Comparison of ENCODE assay signal across 8 cellular contexts in genomic region chr22:50473088-50473487, GRCh38.
DNase-seq lines count a peak whose midpoint lies in the region; TF ChIP-seq lines count a peak whose summit lies in the region.

No MANE protein-coding gene starts in this region.

- H3K27me3 ChIP-seq in parathyroid adenoma (ENCODE audit: control insufficient read depth, insufficient read depth, low read length): no peaks in the 10 kb centered on the region

- H3K9ac ChIP-seq in parathyroid adenoma: no peak overlapping the region

- H3K79me2 ChIP-seq in parathyroid adenoma: peaks cover 40% of the 10 kb centered on the region

- TF ChIP-seq CTCF in choroid plexus epithelial cell (conservative IDR thresholded peaks at IDR 0.05; ENCODE audit: low read depth, low read length) (peak; percentile 45), parathyroid adenoma (IDR thresholded peaks at IDR 0.05) (no peak)

- no peaks in the 10 kb centered on the region for H3K9me3 ChIP-seq in parathyroid adenoma (ENCODE audit: control insufficient read depth, low read length)

- H3K4me1 ChIP-seq in parathyroid adenoma: peaks cover 10% of the 10 kb centered on the region

- H3K4me2 ChIP-seq in parathyroid adenoma (ENCODE audit: low read length): peak overlapping the region; percentile 98

- H3K4me3 ChIP-seq in choroid plexus epithelial cell (ENCODE audit: low read depth, low read length) (no peak overlapping the region), parathyroid adenoma (ENCODE audit: low read depth, low read length) (no peak overlapping the region)

- H3K27ac ChIP-seq in parathyroid adenoma: no peak overlapping the region

- DNase-seq in NCI-H82 (lab: John Stamatoyannopoulos, UW) (peak; percentile 57), NCI-H82 treated with DMSO at 0.1 percent for 48 hours (lab: John Stamatoyannopoulos, UW; ENCODE audit: unreplicated experiment) (no peak), T-helper 2 cell (peak in 3 of 5 experiments; percentile 36 to 73 (median 40)), choroid plexus epithelial cell (ENCODE audit: low read depth) (no peak), NCI-H1105 (lab: John Stamatoyannopoulos, UW) (no peak), HCEC 1CT (no peak)
- DNase-seq in NK-92 treated with Interleukin-12 subunit alpha and Interleukin-12 subunit beta, amount 100 ng/mL, for 24 hours (lab: John Stamatoyannopoulos, UW): no peak

- no peak overlapping the region for H2AFZ ChIP-seq in parathyroid adenoma

- H3K36me3 ChIP-seq in parathyroid adenoma (ENCODE audit: control insufficient read depth, insufficient read depth, low read length): no peaks in the 10 kb centered on the region

Comparison
In these comparisons a context has a peak if more than half of its experiments do, and no peak if none do; other contexts are left out.
1. DNase-seq: peak in NCI-H82 (single experiment) and T-helper 2 cell (3 of 5); none in NCI-H82 treated with DMSO at 0.1 percent for 48 hours (single experiment), choroid plexus epithelial cell (single experiment), NCI-H1105 (single experiment), NK-92 treated with Interleukin-12 subunit alpha and Interleukin-12 subunit beta, amount 100 ng/mL, for 24 hours (single experiment) and HCEC 1CT (single experiment).